In the genomic region with DNA sequence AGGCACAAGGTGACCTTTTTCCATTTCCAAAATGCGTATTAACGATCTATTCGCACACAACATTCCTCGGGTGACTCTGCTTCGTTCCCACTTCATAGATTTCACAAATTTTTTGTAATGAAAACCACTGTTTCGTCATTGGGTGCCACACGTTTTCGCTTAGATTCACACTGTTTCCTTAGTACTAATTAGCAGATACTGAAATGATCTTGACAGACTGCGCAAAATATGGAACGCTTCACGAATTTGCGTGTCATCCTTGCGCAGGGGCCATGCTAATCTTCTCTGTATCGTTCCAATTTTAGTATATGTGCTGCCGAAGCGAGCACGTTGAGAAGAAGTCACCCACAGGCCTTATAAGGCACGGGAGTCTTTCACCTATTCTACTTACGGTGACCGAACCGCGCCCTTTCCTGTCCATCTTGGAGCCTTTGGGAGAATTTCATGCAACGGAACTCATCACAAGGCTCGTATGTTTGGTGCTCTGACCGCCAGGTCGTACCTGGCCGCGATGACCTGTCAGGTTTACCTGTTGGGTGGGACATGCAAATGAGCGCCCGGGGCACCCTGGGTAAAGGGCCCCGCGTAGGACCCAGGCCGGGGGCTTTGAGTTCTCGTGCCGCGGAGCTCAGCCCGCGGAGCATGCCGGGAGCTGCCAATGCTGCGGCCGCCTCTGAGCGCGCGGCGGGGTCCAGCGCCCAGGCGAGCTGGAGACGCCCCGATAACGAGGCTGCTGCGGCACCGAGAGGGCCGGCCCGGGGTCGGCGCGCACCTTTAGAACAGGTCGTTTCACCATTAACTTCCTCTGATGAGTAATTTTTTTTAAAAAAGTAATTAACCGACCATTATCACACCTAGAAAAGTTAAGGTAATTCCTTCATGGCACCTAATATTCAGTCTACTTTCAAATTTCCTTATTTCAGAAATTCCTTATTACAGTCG, we compare ENCODE assay signal across 8 cellular contexts. TPM values are rescaled to one million over a fixed set of nuclear protein-coding genes. Genes with fewer than 3 reads are reported as not detected.
DNase-seq lines count a peak whose midpoint lies in the region; ATAC-seq and TF ChIP-seq lines count a peak whose summit lies in the region.

A gene (minus strand): TSS at position 329 of the 942 bp plus-strand sequence.

- H3K4me1 ChIP-seq in duodenal mucosa (ENCODE audit: control insufficient read depth in 1 of 2, insufficient read depth in 2 of 2, low read length in 2 of 2) (peaks cover 23 to 29% of the 10 kb centered on the region in 2 donors), lower lobe of right lung (peaks cover 19% of the 10 kb centered on the region)

- peak; percentile 57 for ATAC-seq in GM19372 (IDR thresholded peaks at IDR 0.05; ENCODE audit: low read depth, unreplicated experiment)
- peak; percentile 49 for ATAC-seq in HG03520 (IDR thresholded peaks at IDR 0.05; ENCODE audit: unreplicated experiment)
- ATAC-seq in lower lobe of right lung: peak; percentile 95 to 96

- peaks cover 4% of the 10 kb centered on the region for H3K36me3 Mint-ChIP-seq in activated CD4-positive, alpha-beta memory T cell treated with anti-CD3 and anti-CD28 coated beads, Interleukin-2, amount 10 ng/mL, durations not matched to agents 7 days and 5 days (ENCODE audit: low read depth)

- peak within 1 kb of the TSS; percentile 86 for H3K27ac ChIP-seq in duodenal mucosa (ENCODE audit: low read depth, low read length)
- peak within 1 kb of the TSS; percentile 95 for H3K27ac ChIP-seq in lower lobe of right lung

- peak within 1 kb of the TSS; percentile 66 to 69 for H3K9ac ChIP-seq in duodenal mucosa (ENCODE audit: low read depth in 1 of 2, low read length in 2 of 2)

- POLR2A ChIA-PET in activated CD4-positive, alpha-beta memory T cell treated with anti-CD3 and anti-CD28 coated beads, Interleukin-2, amount 10 ng/mL, durations not matched to agents 7 days and 5 days (lab: Charles Lee): interaction anchor here (0.6 to 1.7 kb wide), 6 partner anchors 15 to 130 kb away, joined by 3 to 6 read pairs (median 5); no protein-coding TSS in a partner anchor

- H3K27ac Mint-ChIP-seq in activated CD4-positive, alpha-beta memory T cell treated with anti-CD3 and anti-CD28 coated beads, Interleukin-2, amount 10 ng/mL, durations not matched to agents 7 days and 5 days: peak within 1 kb of the TSS; percentile 87

- no peaks in the 10 kb centered on the region for H3K9me3 Mint-ChIP-seq in activated CD4-positive, alpha-beta memory T cell treated with anti-CD3 and anti-CD28 coated beads, Interleukin-2, amount 10 ng/mL, durations not matched to agents 7 days and 5 days

- no peak for TF ChIP-seq CTCF in lower lobe of right lung (IDR thresholded peaks at IDR 0.05)

- H3K36me3 ChIP-seq in duodenal mucosa (ENCODE audit: control insufficient read depth in 1 of 2, insufficient read depth in 2 of 2, low read length in 2 of 2) (no peaks in the 10 kb centered on the region), lower lobe of right lung (no peaks in the 10 kb centered on the region)

- CTCF ChIA-PET in activated CD4-positive, alpha-beta memory T cell treated with anti-CD3 and anti-CD28 coated beads, Interleukin-2, amount 10 ng/mL, durations not matched to agents 7 days and 5 days (lab: Charles Lee): interaction anchor here (0.6 to 1.3 kb wide), 6 partner anchors 52 to 996 kb away, joined by 3 to 5 read pairs (median 4); a partner anchor contains a TSS

- no peaks in the 10 kb centered on the region for H3K9me3 ChIP-seq in duodenal mucosa (ENCODE audit: control insufficient read depth in 1 of 2, low read length in 2 of 2)
- H3K9me3 ChIP-seq in lower lobe of right lung: no peaks in the 10 kb centered on the region

- H3K4me3 ChIP-seq in duodenal mucosa (ENCODE audit: low read depth in 1 of 2, low read length in 2 of 2): peak within 1 kb of the TSS; percentile 87 to 91
- peak within 1 kb of the TSS; percentile 77 for H3K4me3 ChIP-seq in lower lobe of right lung

- peaks cover 10% of the 10 kb centered on the region for H3K27me3 Mint-ChIP-seq in activated CD4-positive, alpha-beta memory T cell treated with anti-CD3 and anti-CD28 coated beads, Interleukin-2, amount 10 ng/mL, durations not matched to agents 7 days and 5 days

- peaks cover 44% of the 10 kb centered on the region for H3K4me1 Mint-ChIP-seq in activated CD4-positive, alpha-beta memory T cell treated with anti-CD3 and anti-CD28 coated beads, Interleukin-2, amount 10 ng/mL, durations not matched to agents 7 days and 5 days

- DNase-seq in C1 segment of cervical spinal cord (lab: John Stamatoyannopoulos, UW) (peak; percentile 44 to 96 (median 80)), NCI-H526 treated with DMSO at 0.1 percent for 48 hours (lab: John Stamatoyannopoulos, UW) (peak; percentile 73), lower lobe of right lung (peak; percentile 91)
- peak; percentile 86 for DNase-seq in activated CD4-positive, alpha-beta memory T cell treated with anti-CD3 and anti-CD28 coated beads, Interleukin-2, amount 10 ng/mL, durations not matched to agents 7 days and 5 days
- DNase-seq in stimulated activated CD4-positive, alpha-beta T cell treated with anti-CD3 and anti-CD28 coated beads, TNF-alpha, amount 100 ng/mL, for 1 hour (ENCODE audit: low read depth in 3 of 3, low spot score in 1 of 3): peak; percentile 73 to 81 (median 79)

- intact Hi-C loops in lower lobe of right lung (cut with DNase I): no loop called here

- H3K4me3 Mint-ChIP-seq in activated CD4-positive, alpha-beta memory T cell treated with anti-CD3 and anti-CD28 coated beads, Interleukin-2, amount 10 ng/mL, durations not matched to agents 7 days and 5 days: peak within 1 kb of the TSS; percentile 77

- H3K27me3 ChIP-seq in duodenal mucosa (ENCODE audit: control insufficient read depth in 1 of 2, insufficient read depth in 2 of 2, low read length in 2 of 2): no peaks in the 10 kb centered on the region
- no peaks in the 10 kb centered on the region for H3K27me3 ChIP-seq in lower lobe of right lung (ENCODE audit: low read depth)

RNA-seq across cellular contexts. Expression of the gene that starts here (rescaled TPM):
- total RNA-seq in activated CD4-positive, alpha-beta memory T cell treated with anti-CD3 and anti-CD28 coated beads, Interleukin-2, amount 10 ng/mL, durations not matched to agents 7 days and 5 days: not detected
- not detected for total RNA-seq in lower lobe of right lung

Comparison
In these comparisons a context has a peak if more than half of its experiments do, and no peak if none do; other contexts are left out.
1. Peak in every context shown above with its lines: DNase-seq, ATAC-seq, H3K4me3 ChIP-seq and H3K27ac ChIP-seq.
2. Peak in DNase-seq in activated CD4-positive, alpha-beta memory T cell treated with anti-CD3 and anti-CD28 coated beads, Interleukin-2, amount 10 ng/mL, durations not matched to agents 7 days and 5 days; RNA of the gene not detected or under 1 TPM.
3. Peak in DNase-seq, ATAC-seq, H3K4me3 ChIP-seq and H3K27ac ChIP-seq in lower lobe of right lung; RNA of the gene not detected or under 1 TPM.